Comparison of ENCODE assay signal across 11 cellular contexts in the genomic region with DNA sequence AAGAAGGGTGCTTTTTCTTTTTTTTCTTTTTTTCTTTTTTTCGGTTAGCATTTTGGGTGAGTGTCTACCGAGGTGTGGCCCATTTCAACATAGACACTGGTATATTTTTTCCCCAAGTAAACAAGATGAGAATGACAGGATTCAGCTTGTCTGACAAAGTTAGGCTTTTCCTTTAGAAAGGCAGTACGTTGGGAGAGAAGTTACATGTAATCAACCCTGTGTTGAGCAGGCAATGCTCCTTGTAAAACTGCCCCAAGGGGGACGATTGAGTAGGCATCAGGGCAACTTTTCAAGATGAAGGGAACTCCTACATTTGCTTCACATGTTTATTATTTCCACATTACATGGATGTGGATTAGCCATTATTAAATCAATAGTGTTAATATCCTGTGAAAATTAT. TPM values are rescaled to one million over a fixed set of nuclear protein-coding genes. Genes with fewer than 3 reads are reported as not detected.
DNase-seq lines count a peak whose midpoint lies in the region; ATAC-seq and TF ChIP-seq lines count a peak whose summit lies in the region.
"Had no signal": no experiment of that assay in that cellular context is flagged by ENCODE, and none has a peak within 500 bp of the region (broad histone marks: within the 10 kb centered on the region; RNA-seq: fewer than 3 reads in every experiment).

No MANE protein-coding gene starts in this region.

- peak overlapping the region; percentile 91 for H2BK5ac ChIP-seq in IMR-90 (ENCODE audit: low read depth, low read length, poor library complexity, severe bottlenecking)
- H2BK5ac ChIP-seq in trophoblast cell (ENCODE audit: low read depth, low read length, poor library complexity) = no peak overlapping the region

- dilution Hi-C loops in IMR-90 (cut with HindIII; ENCODE audit: low sequenced_read_pairs, unreplicated experiment) = no loop called here

- H3K27ac ChIP-seq in IMR-90 (ENCODE audit: insufficient read depth, low read length) (peak overlapping the region; percentile 94), body of pancreas (peak overlapping the region; percentile 0 to 72 (median 24)), subcutaneous abdominal adipose tissue (ENCODE audit: low read depth, low read length) (peak overlapping the region; percentile 100), trophoblast cell (ENCODE audit: low read depth, low read length) (no peak overlapping the region)

- no peak overlapping the region for H4K12ac ChIP-seq in trophoblast cell (ENCODE audit: low read depth, low read length)

- H4K8ac ChIP-seq in IMR-90 (ENCODE audit: low read depth in 2 of 2, low read length in 2 of 2) = peak overlapping the region; percentile 83 to 88
- H4K8ac ChIP-seq in trophoblast cell (ENCODE audit: low read depth, low read length) = no peak overlapping the region

- H2AK9ac ChIP-seq in IMR-90 (replicated peaks; ENCODE audit: low read depth, low read length, poor library complexity) = peak overlapping the region; percentile 90

- no CpG with 5 or more reads among the region's 4 CpGs for WGBS in IMR-90 (ENCODE audit: extremely low coverage in 2 of 2, insufficient read length in 1 of 2), 2 experiments
- WGBS in body of pancreas, 2 donors = 51 to 58% methylated on average over 4 of the region's 4 CpGs
- no CpG with 5 or more reads among the region's 4 CpGs for WGBS in trophoblast cell (ENCODE audit: extremely low coverage, insufficient coverage, insufficient read length)

- no peak overlapping the region for H2BK12ac ChIP-seq in trophoblast cell (ENCODE audit: low read length)

- H3K18ac ChIP-seq in IMR-90 (ENCODE audit: low read depth, low read length) (peak overlapping the region; percentile 86), trophoblast cell (ENCODE audit: low read length) (no peak overlapping the region)

- H3K9ac ChIP-seq in IMR-90 (ENCODE audit: low read depth, low read length) (peak overlapping the region; percentile 89), subcutaneous abdominal adipose tissue (ENCODE audit: low read length in 5 of 5) (peak overlapping the region; percentile 95 to 100 (median 98)), trophoblast cell (ENCODE audit: low read length) (no peak overlapping the region)

- peak overlapping the region; percentile 93 for H4K91ac ChIP-seq in IMR-90 (ENCODE audit: insufficient read depth, low read depth, low read length)
- H4K91ac ChIP-seq in trophoblast cell (ENCODE audit: low read depth, low read length) = no peak overlapping the region

- H3K4me1 ChIP-seq in IMR-90 (ENCODE audit: control insufficient read depth, insufficient read depth, low read length) (peaks cover 25% of the 10 kb centered on the region), body of pancreas (peaks cover 21% of the 10 kb centered on the region), subcutaneous abdominal adipose tissue (ENCODE audit: control insufficient read depth in 5 of 5, insufficient read depth in 5 of 5, low read length in 5 of 5) (peaks cover 29 to 83% (median 74%) of the 10 kb centered on the region in 5 donors), trophoblast cell (ENCODE audit: control insufficient read depth in 1 of 2, insufficient read depth in 2 of 2, low read length in 2 of 2) (peaks cover 26 to 33% of the 10 kb centered on the region in 2 experiments)

- H3K23ac ChIP-seq in IMR-90 (ENCODE audit: low read depth, low read length) (peak overlapping the region; percentile 99), trophoblast cell (ENCODE audit: low read length) (no peak overlapping the region)

- CTCF ChIA-PET in IMR-90 (lab: Yijun Ruan, JAX) = interaction anchor here (0.8 kb wide), 1 partner anchor 102 kb away, joined by 4 read pairs; no protein-coding TSS in a partner anchor

- H2BK15ac ChIP-seq in IMR-90 (ENCODE audit: low read depth, low read length) = peak overlapping the region; percentile 95; the same call in 2 of the 3 replicates

- H3K36me3 ChIP-seq in IMR-90 (ENCODE audit: control insufficient read depth, insufficient read depth, low read length) (no peaks in the 10 kb centered on the region), body of pancreas (replicated peaks in 1 of 2; ENCODE audit: insufficient read depth in 1 of 2, low read depth in 2 of 2) (no peaks in the 10 kb centered on the region), kidney epithelial cell (ENCODE audit: control insufficient read depth, insufficient read depth, low read length) (no peaks in the 10 kb centered on the region), subcutaneous abdominal adipose tissue (ENCODE audit: control insufficient read depth in 5 of 5, insufficient read depth in 5 of 5, low read length in 5 of 5) (peaks cover 9 to 37% (median 20%) of the 10 kb centered on the region in 5 donors), trophoblast cell (ENCODE audit: control insufficient read depth in 1 of 2, insufficient read depth in 2 of 2, low read length in 2 of 2) (no peaks in the 10 kb centered on the region)

- no TSS peak for BruUV-seq in IMR-90 (replicated peaks; lab: Mats Ljungman, UMichigan)

- in situ Hi-C loops in IMR-90 (cut with MboI; ENCODE audit: low sequenced_read_pairs) = no loop called here

- peak overlapping the region; percentile 88 for H3K4ac ChIP-seq in IMR-90 (ENCODE audit: low read depth, low read length)
- no peak overlapping the region for H3K4ac ChIP-seq in trophoblast cell (ENCODE audit: low read depth, low read length)

- peak overlapping the region; percentile 99 for H3K14ac ChIP-seq in IMR-90 (replicated peaks; ENCODE audit: low read depth, low read length)
- no peak overlapping the region for H3K14ac ChIP-seq in trophoblast cell (ENCODE audit: low read length)

- peaks cover 2% of the 10 kb centered on the region for H3K79me2 ChIP-seq in trophoblast cell (ENCODE audit: control insufficient read depth, insufficient read depth, low read length, poor library complexity)

- peaks cover 32% of the 10 kb centered on the region for H3K9me1 ChIP-seq in IMR-90 (ENCODE audit: insufficient read depth, low read length)

- no peak for TF ChIP-seq RAD21 in IMR-90 (IDR thresholded peaks at IDR 0.05; ENCODE audit: low read length)

- TF ChIP-seq CTCF in IMR-90 (conservative IDR thresholded peaks at IDR 0.05; ENCODE audit: low read depth, low read length) (no peak), body of pancreas (IDR thresholded peaks at IDR 0.05) (no peak), kidney epithelial cell (IDR thresholded peaks at IDR 0.05; ENCODE audit: insufficient read depth, low read length, poor library complexity, severe bottlenecking) (no peak)

- H3K4me2 ChIP-seq in IMR-90 (ENCODE audit: low read depth, low read length) (peak overlapping the region; percentile 79), trophoblast cell (ENCODE audit: low read length) (no peak overlapping the region)

- DNase-seq in IMR-90 = no peak
- no peak for DNase-seq in body of pancreas
- DNase-seq in kidney epithelial cell (ENCODE audit: low read depth) = no peak
- DNase-seq in trophoblast cell = no peak
- DNase-seq: activated CD8-positive, alpha-beta memory T cell treated with anti-CD3 and anti-CD28 coated beads, Interleukin-2, amount 10 ng/mL, durations not matched to agents 7 days and 5 days; effector CD4-positive, alpha-beta T cell; NCI-H2171; SW 1271 had no signal

- TF ChIP-seq POLR2A in IMR-90 (IDR thresholded peaks at IDR 0.05; ENCODE audit: low read depth, low read length) = 0 out of 2 replicates have a peak, but pooled peaks have one; percentile 9
- TF ChIP-seq POLR2A in body of pancreas (IDR thresholded peaks at IDR 0.05) = no peak

- intact Hi-C loops in IMR-90 (cut with micrococcal nuclease) = loop anchor here (10.0 kb wide), 1 partner anchor 473 kb away; no protein-coding TSS in a partner anchor
- intact Hi-C loops in body of pancreas (cut with DNase I) = no loop called here

- H2AFZ ChIP-seq in IMR-90 (replicated peaks; ENCODE audit: low read length, poor library complexity) (no peak overlapping the region), trophoblast cell (ENCODE audit: insufficient read depth, low read length, poor library complexity) (no peak overlapping the region)

- POLR2A ChIA-PET in IMR-90 (lab: Charles Lee; ENCODE audit: unreplicated experiment) = interaction anchor here (1.0 kb wide), 3 partner anchors 8 to 100 kb away, joined by 3 to 6 read pairs (median 4); no protein-coding TSS in a partner anchor

- peaks cover 0 to 51% of the 10 kb centered on the region in 2 experiments; a peak in 3 of 4 replicates for H3K79me1 ChIP-seq in IMR-90 (ENCODE audit: low read depth in 1 of 2, low read length in 2 of 2)
- peaks cover 15% of the 10 kb centered on the region for H3K79me1 ChIP-seq in trophoblast cell (ENCODE audit: low read length)

- H3K27me3 ChIP-seq in IMR-90 (ENCODE audit: control insufficient read depth, insufficient read depth, low read length) = no peaks in the 10 kb centered on the region
- no peaks in the 10 kb centered on the region for H3K27me3 ChIP-seq in body of pancreas
- no peaks in the 10 kb centered on the region for H3K27me3 ChIP-seq in kidney epithelial cell (ENCODE audit: control insufficient read depth, insufficient read depth, low read length)
- no peaks in the 10 kb centered on the region for H3K27me3 ChIP-seq in subcutaneous abdominal adipose tissue (ENCODE audit: control insufficient read depth in 5 of 5, insufficient read depth in 4 of 5, low read length in 5 of 5)
- no peaks in the 10 kb centered on the region for H3K27me3 ChIP-seq in trophoblast cell (ENCODE audit: insufficient read depth, low read length)

- H3K56ac ChIP-seq in IMR-90 (ENCODE audit: extremely low read depth, insufficient read depth, low read length) = peak overlapping the region; percentile 88

- H3K9me3 ChIP-seq in IMR-90 (ENCODE audit: control insufficient read depth, insufficient read depth, low read length) (no peaks in the 10 kb centered on the region), body of pancreas (no peaks in the 10 kb centered on the region), subcutaneous abdominal adipose tissue (ENCODE audit: control insufficient read depth in 5 of 5, low read length in 5 of 5) (no peaks in the 10 kb centered on the region), trophoblast cell (ENCODE audit: insufficient read depth, low read depth, low read length) (no peaks in the 10 kb centered on the region)

- peak overlapping the region; percentile 72 for H4K5ac ChIP-seq in IMR-90 (ENCODE audit: low read depth, low read length)

- H2BK120ac ChIP-seq in IMR-90 (ENCODE audit: low read depth, low read length) (peak overlapping the region; percentile 87), trophoblast cell (ENCODE audit: insufficient read depth, low read length, poor library complexity) (no peak overlapping the region)

- H2BK20ac ChIP-seq in IMR-90 (ENCODE audit: low read depth, low read length) = peak overlapping the region; percentile 83

- H3K4me3 ChIP-seq in IMR-90 (ENCODE audit: insufficient read depth, low read depth, low read length) (peak overlapping the region; percentile 73), body of pancreas (no peak overlapping the region), kidney epithelial cell (ENCODE audit: low read depth, low read length) (peak overlapping the region; percentile 74), subcutaneous abdominal adipose tissue (ENCODE audit: low read depth in 1 of 5, low read length in 5 of 5) (peak overlapping the region; percentile 90 to 99 (median 95)), trophoblast cell (ENCODE audit: low read depth, low read length) (no peak overlapping the region)

- H4K20me1 ChIP-seq in IMR-90 (ENCODE audit: insufficient read depth, low read length) = peaks cover 8% of the 10 kb centered on the region

- H2AK5ac ChIP-seq in IMR-90 (ENCODE audit: low read depth, low read length) (peak overlapping the region; percentile 94), trophoblast cell (ENCODE audit: low read length) (no peak overlapping the region)

- ATAC-seq in IMR-90 (ENCODE audit: low read depth) (no peak), body of pancreas (no peak), GM21381 (IDR thresholded peaks at IDR 0.05; ENCODE audit: unreplicated experiment) (no peak), esophagus mucosa (no peak)
- ATAC-seq: activated CD8-positive, alpha-beta memory T cell treated with anti-CD3 and anti-CD28 coated beads, Interleukin-2, amount 10 ng/mL, durations not matched to agents 7 days and 5 days had no signal

RNA-seq across cellular contexts. Expression of gene EMP1, which starts 1.7 kb away (rescaled TPM):
- 137 and 570 TPM in 2 replicates for total RNA-seq in IMR-90 (2012; rRNA removed)
- polyA plus RNA-seq in IMR-90 (2012; rRNA removed) = 106 and 201 TPM in 2 replicates
- 69.6 and 82.0 TPM in 2 replicates for polyA plus RNA-seq in IMR-90 (2012; cell fraction: cytosol; rRNA removed)
- polyA plus RNA-seq in IMR-90 (2012; cell fraction: nucleus; rRNA removed; ENCODE audit: low replicate concordance) = 81.8 and 230 TPM in 2 replicates
- total RNA-seq in body of pancreas = 10 to 100 TPM; 29.0 to 40.5 TPM
- total RNA-seq in kidney epithelial cell = 174 and 241 TPM in 2 replicates
- 10.1 and 10.7 TPM in 2 replicates for polyA plus RNA-seq in trophoblast cell (2013)
- total RNA-seq in esophagus mucosa = 1,972 TPM

Comparison
In these comparisons a context has a peak if more than half of its experiments do, and no peak if none do; other contexts are left out.
1. H3K4me3 ChIP-seq: peak in IMR-90 (single experiment), kidney epithelial cell (single experiment) and subcutaneous abdominal adipose tissue (5 of 5); none in body of pancreas (0 of 2) and trophoblast cell (single experiment).